Comparison of ENCODE assay signal across 7 cellular contexts in genomic region chr9:119991797-119992196, GRCh38.
"Had no signal": no experiment of that assay in that cellular context is flagged by ENCODE, and none has a peak within 500 bp of the region (broad histone marks: within the 10 kb centered on the region; RNA-seq: fewer than 3 reads in every experiment).

No MANE protein-coding gene starts in this region.

- H3K4me1 Mint-ChIP-seq: IgD-negative memory B cell had no signal

- ATAC-seq: HepG2, K562 had no signal

- H3K4me3 Mint-ChIP-seq: IgD-negative memory B cell had no signal

- DNase-seq: IMR-90, KBM-7 had no signal

- H3K27ac Mint-ChIP-seq: IgD-negative memory B cell had no signal

- H3K4me3 ChIP-seq: K562 had no signal

- FAIRE-seq: HepG2, HTR-8/SVneo, K562 had no signal

- H3K27ac ChIP-seq: HL-60 had no signal

- H3K36me3 Mint-ChIP-seq: IgD-negative memory B cell had no signal

- H3K9me3 Mint-ChIP-seq: IgD-negative memory B cell had no signal
